Comparison of ENCODE assay signal across 8 cellular contexts in genomic region chr3:54120657-54121403, GRCh38. TPM values are rescaled to one million over a fixed set of nuclear protein-coding genes. Genes with fewer than 3 reads are reported as not detected.
A peak's percentile ranks its signal among the peaks of the same experiment; 100 is the strongest.
DNase-seq lines count a peak whose midpoint lies in the region; ATAC-seq and FAIRE-seq lines count a peak whose summit lies in the region.

No MANE protein-coding gene starts in this region.

- H3K27me3 ChIP-seq in iPS-20b (ENCODE audit: insufficient read depth, low read length), result peaks cover 77% of the 10 kb centered on the region
- no peaks in the 10 kb centered on the region for H3K27me3 ChIP-seq in CD8-positive, alpha-beta memory T cell (ENCODE audit: insufficient read depth, low read length, poor library complexity, severe bottlenecking)

- H3K27ac ChIP-seq in iPS-20b (ENCODE audit: low read length), result no peak overlapping the region
- no peak overlapping the region for H3K27ac ChIP-seq in CD8-positive, alpha-beta memory T cell (ENCODE audit: low read depth, low read length)

- H3K9ac ChIP-seq in iPS-20b (ENCODE audit: low read depth, low read length), result peak overlapping the region; percentile 16; the same call in 1 of the 2 replicates

- H3K27me3 Mint-ChIP-seq in CD8-positive, alpha-beta memory T cell, result peaks cover 29 to 46% of the 10 kb centered on the region in 2 donors

- POLR2A ChIA-PET in CD8-positive, alpha-beta memory T cell (lab: Charles Lee), result no interaction called here

- H3K36me3 ChIP-seq in iPS-20b (ENCODE audit: insufficient read depth, low read depth, low read length), result no peaks in the 10 kb centered on the region
- no peaks in the 10 kb centered on the region for H3K36me3 ChIP-seq in CD8-positive, alpha-beta memory T cell (ENCODE audit: insufficient read depth, low read length)

- FAIRE-seq in urothelium cell line (lab: Jason Lieb, UNC), result no peak

- peak; percentile 79 for ATAC-seq in GM21576 (IDR thresholded peaks at IDR 0.05; ENCODE audit: unreplicated experiment)

- no peak overlapping the region for H3K27ac Mint-ChIP-seq in CD8-positive, alpha-beta memory T cell

- peak overlapping the region in 1 of 7 donors; percentile 40 for H3K4me3 Mint-ChIP-seq in CD8-positive, alpha-beta memory T cell

- peaks cover 11% of the 10 kb centered on the region for H3K4me1 ChIP-seq in iPS-20b (ENCODE audit: insufficient read depth, low read length)
- no peaks in the 10 kb centered on the region for H3K4me1 ChIP-seq in CD8-positive, alpha-beta memory T cell (ENCODE audit: insufficient read depth, low read length)

- peaks cover 6 to 11% (median 9%) of the 10 kb centered on the region in 3 donors for H3K4me1 Mint-ChIP-seq in CD8-positive, alpha-beta memory T cell

- H3K36me3 Mint-ChIP-seq in CD8-positive, alpha-beta memory T cell, result peaks cover 0 to 2% (median 0%) of the 10 kb centered on the region in 3 donors

- peak; percentile 73 for DNase-seq in Caki2 (ENCODE audit: low read depth)
- DNase-seq in NCI-H69 (lab: John Stamatoyannopoulos, UW), result peak; percentile 65
- peak; percentile 44 for DNase-seq in urothelium cell line (ENCODE audit: low spot score)
- no peak for DNase-seq in COR-L47 (lab: John Stamatoyannopoulos, UW)
- no peak for DNase-seq in CD8-positive, alpha-beta memory T cell
- no peak for DNase-seq in AG08395 (ENCODE audit: low spot score)

- H3K9me3 Mint-ChIP-seq in CD8-positive, alpha-beta memory T cell, result peaks cover 0 to 2% (median 0%) of the 10 kb centered on the region in 5 donors

- CTCF ChIA-PET in CD8-positive, alpha-beta memory T cell (lab: Charles Lee), result no interaction called here

- H3K4me3 ChIP-seq in iPS-20b (ENCODE audit: low read length), result peak overlapping the region; percentile 77
- no peak overlapping the region for H3K4me3 ChIP-seq in CD8-positive, alpha-beta memory T cell (ENCODE audit: low read length)

- in situ Hi-C loops in Caki2 (cut with HindIII; ENCODE audit: low pct_unique_long_range_greater_than_20kb, low sequenced_read_pairs), result no loop called here

- peaks cover 7% of the 10 kb centered on the region; the same call in 1 of the 2 replicates for H3K9me3 ChIP-seq in iPS-20b (ENCODE audit: insufficient read depth, low read depth, low read length)
- H3K9me3 ChIP-seq in CD8-positive, alpha-beta memory T cell (ENCODE audit: low read length), result no peaks in the 10 kb centered on the region

RNA-seq across cellular contexts. Expression of gene CACNA2D3, which starts 1.5 kb away (rescaled TPM):
- total RNA-seq in Caki2 (2014; rRNA removed; shearing (Covaris generic); ENCODE audit: low replicate concordance), result 4.1 and 6.1 TPM in 2 replicates
- total RNA-seq in CD8-positive, alpha-beta memory T cell, result not detected
- not detected for polyA plus RNA-seq in CD8-positive, alpha-beta memory T cell

Comparison
In these comparisons a context has a peak if more than half of its experiments do, and no peak if none do; other contexts are left out.
1. DNase-seq: peak in Caki2 (single experiment), NCI-H69 (single experiment) and urothelium cell line (single experiment); none in COR-L47 (single experiment), CD8-positive, alpha-beta memory T cell (0 of 5) and AG08395 (single experiment).